ENCODE assay signal across 12 cellular contexts in the genomic region with DNA sequence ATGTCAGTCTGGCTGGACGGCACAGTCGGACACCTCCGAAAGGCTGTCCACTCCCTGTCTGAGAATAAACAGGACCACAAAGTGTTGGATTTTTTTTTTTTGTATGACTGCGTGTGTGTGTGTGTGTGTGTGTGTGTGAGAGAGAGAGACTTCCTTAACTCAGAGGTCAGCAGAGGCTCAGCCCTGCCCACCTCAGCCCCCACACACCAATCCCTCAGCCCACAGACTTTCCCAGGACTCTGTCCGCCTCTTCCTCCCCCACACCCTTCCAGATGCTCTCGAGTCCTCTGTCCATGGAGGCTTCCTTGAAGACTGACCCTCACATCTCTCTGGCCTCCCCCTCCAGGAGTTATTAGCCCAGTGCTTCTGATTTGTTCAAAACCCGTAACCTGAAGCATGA.
"Had no signal": no experiment of that assay in that cellular context is flagged by ENCODE, and none has a peak within 500 bp of the region (broad histone marks: within the 10 kb centered on the region; RNA-seq: fewer than 3 reads in every experiment).

No MANE protein-coding gene starts in this region.

- H3K4me3 Mint-ChIP-seq: activated naive CD8-positive, alpha-beta T cell treated with anti-CD3 and anti-CD28 coated beads for 36 hours; activated T-helper 1 cell treated with anti-CD3 and anti-CD28 coated beads, Interleukin-12 subunit alpha, Interleukin-12 subunit beta, Interleukin-2, Interleukin-4 antibody, amounts not matched to agents 30 ng/mL and 10 ng/mL and 1 ng/mL, durations not matched to agents 14 hours and 24 hours and 36 hours; endodermal cell had no signal

- H3K36me3 ChIP-seq: spleen, thoracic aorta, uterus had no signal

- H3K9me3 ChIP-seq: spleen, thoracic aorta, uterus had no signal

- H3K36me3 Mint-ChIP-seq: activated naive CD8-positive, alpha-beta T cell treated with anti-CD3 and anti-CD28 coated beads for 36 hours had no signal

- H3K27ac Mint-ChIP-seq: activated naive CD8-positive, alpha-beta T cell treated with anti-CD3 and anti-CD28 coated beads for 36 hours; activated T-helper 1 cell treated with anti-CD3 and anti-CD28 coated beads, Interleukin-12 subunit alpha, Interleukin-12 subunit beta, Interleukin-2, Interleukin-4 antibody, amounts not matched to agents 30 ng/mL and 10 ng/mL and 1 ng/mL, durations not matched to agents 14 hours and 24 hours and 36 hours; endodermal cell had no signal

- H3K27ac ChIP-seq: spleen, thoracic aorta, uterus had no signal

- H3K4me1 Mint-ChIP-seq: activated naive CD8-positive, alpha-beta T cell treated with anti-CD3 and anti-CD28 coated beads for 36 hours had no signal

- ATAC-seq: esophagus mucosa, left ventricle myocardium superior, sciatic nerve had no signal

- H3K27me3 ChIP-seq: uterus had no signal

- H3K9me3 Mint-ChIP-seq: activated naive CD8-positive, alpha-beta T cell treated with anti-CD3 and anti-CD28 coated beads for 36 hours; activated T-helper 1 cell treated with anti-CD3 and anti-CD28 coated beads, Interleukin-12 subunit alpha, Interleukin-12 subunit beta, Interleukin-2, Interleukin-4 antibody, amounts not matched to agents 30 ng/mL and 10 ng/mL and 1 ng/mL, durations not matched to agents 14 hours and 24 hours and 36 hours; endodermal cell had no signal

- DNase-seq: activated naive CD8-positive, alpha-beta T cell treated with anti-CD3 and anti-CD28 coated beads for 36 hours; anterior cingulate cortex; endodermal cell; hypothalamus; left ventricle myocardium superior; mesenchymal stem cell; spleen; uterus had no signal

- H3K4me1 ChIP-seq: uterus had no signal

- H3K4me3 ChIP-seq: spleen, thoracic aorta, uterus had no signal
